ENCODE assay signal across 1 cellular context in the genomic region with DNA sequence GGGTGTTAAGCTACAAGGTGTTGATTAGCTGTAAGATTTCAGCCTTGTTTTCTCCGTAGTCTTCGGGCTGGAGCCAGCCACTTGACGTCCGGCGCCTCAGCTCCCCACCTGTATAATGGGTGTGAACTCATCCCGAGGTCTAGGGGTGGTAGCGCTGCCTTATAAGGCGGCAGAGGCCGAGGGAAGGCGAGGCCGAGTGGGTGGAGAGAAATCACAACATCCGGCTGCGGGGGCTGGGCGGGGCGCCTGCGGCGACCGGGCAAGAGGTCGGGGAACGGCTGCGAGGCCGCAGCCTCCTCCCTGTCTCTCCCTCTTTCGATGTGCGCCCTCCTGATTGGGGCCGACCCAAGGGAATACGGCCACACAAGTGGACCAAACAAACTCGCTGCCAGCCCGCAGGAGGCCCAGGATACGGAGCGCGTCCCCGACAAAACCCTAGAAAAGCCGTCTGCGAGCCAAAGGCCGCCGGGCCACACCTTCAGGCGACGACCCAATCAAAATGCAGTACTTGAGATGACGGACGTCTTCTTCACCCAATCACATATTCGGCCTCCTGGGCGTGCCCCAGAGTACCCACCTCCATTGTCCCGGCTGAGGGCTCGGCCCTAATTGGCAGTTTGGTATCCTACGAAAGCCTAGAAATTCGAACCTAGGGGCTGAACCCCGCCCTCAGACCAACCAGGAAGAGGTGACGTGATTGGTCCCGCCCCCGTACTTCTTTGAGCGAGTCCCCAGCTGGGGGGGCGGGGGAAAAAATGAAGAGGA.
TF ChIP-seq lines count a peak whose summit lies in the region.

No MANE protein-coding gene starts in this region.

TF ChIP-seq in HCT116, 20 proteins besides CTCF, POLR2A, EP300 and RAD21 (continued from another document):
- TF ChIP-seq, protein P1, sequence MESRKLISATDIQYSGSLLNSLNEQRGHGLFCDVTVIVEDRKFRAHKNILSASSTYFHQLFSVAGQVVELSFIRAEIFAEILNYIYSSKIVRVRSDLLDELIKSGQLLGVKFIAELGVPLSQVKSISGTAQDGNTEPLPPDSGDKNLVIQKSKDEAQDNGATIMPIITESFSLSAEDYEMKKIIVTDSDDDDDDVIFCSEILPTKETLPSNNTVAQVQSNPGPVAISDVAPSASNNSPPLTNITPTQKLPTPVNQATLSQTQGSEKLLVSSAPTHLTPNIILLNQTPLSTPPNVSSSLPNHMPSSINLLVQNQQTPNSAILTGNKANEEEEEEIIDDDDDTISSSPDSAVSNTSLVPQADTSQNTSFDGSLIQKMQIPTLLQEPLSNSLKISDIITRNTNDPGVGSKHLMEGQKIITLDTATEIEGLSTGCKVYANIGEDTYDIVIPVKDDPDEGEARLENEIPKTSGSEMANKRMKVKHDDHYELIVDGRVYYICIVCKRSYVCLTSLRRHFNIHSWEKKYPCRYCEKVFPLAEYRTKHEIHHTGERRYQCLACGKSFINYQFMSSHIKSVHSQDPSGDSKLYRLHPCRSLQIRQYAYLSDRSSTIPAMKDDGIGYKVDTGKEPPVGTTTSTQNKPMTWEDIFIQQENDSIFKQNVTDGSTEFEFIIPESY (IDR thresholded peaks at IDR 0.05; ENCODE audit: extremely low read depth, insufficient replicate concordance, low read length) = no peak
- no peak for TF ChIP-seq JUND (IDR thresholded peaks at IDR 0.05)
- no peak for TF ChIP-seq ZNF274 (IDR thresholded peaks at IDR 0.05; ENCODE audit: low read depth, low read length)
- TF ChIP-seq ZFX (IDR thresholded peaks at IDR 0.05) = no peak
